ENCODE assay signal across 2 cellular contexts in genomic region chr9:7298123-7298522, GRCh38.
TF ChIP-seq lines count a peak whose summit lies in the region.

No MANE protein-coding gene starts in this region.

TF ChIP-seq in GM12878, 131 proteins besides CTCF, POLR2A, EP300 and RAD21 (continued from another document and continues in another):
- TF ChIP-seq SPI1 (IDR thresholded peaks at IDR 0.05; ENCODE audit: borderline replicate concordance, insufficient read depth, low read depth, low read length) (peak; percentile 80; the same call in 1 of the 2 replicates), TCF7 (IDR thresholded peaks at IDR 0.05; ENCODE audit: borderline replicate concordance) (peak; percentile 70; the same call in 1 of the 2 replicates), GABPA (IDR thresholded peaks at IDR 0.05; ENCODE audit: low read depth) (peak; percentile 77), MEF2B (IDR thresholded peaks at IDR 0.05; ENCODE audit: partially characterized antibody, poor library complexity, severe bottlenecking) (peak; percentile 90), MEF2A (IDR thresholded peaks at IDR 0.05; ENCODE audit: insufficient read depth, low read depth, low read length) (peak; percentile 86), PKNOX1 (IDR thresholded peaks at IDR 0.05) (peak; percentile 73; the same call in 1 of the 2 replicates), MTA3 (IDR thresholded peaks at IDR 0.05; ENCODE audit: borderline replicate concordance, low read length) (peak; percentile 99), EED (IDR thresholded peaks at IDR 0.05; ENCODE audit: low read depth) (peak; percentile 99), HDAC2 (IDR thresholded peaks at IDR 0.05) (no peak), RFX5 (IDR thresholded peaks at IDR 0.05; ENCODE audit: low read depth, low read length) (no peak), YY1 (IDR thresholded peaks at IDR 0.05; ENCODE audit: low read depth, low read length) (peak; percentile 56; the same call in 1 of the 2 replicates), JUND (IDR thresholded peaks at IDR 0.05; ENCODE audit: low read depth, low read length) (peak; percentile 83), PAX5 (IDR thresholded peaks at IDR 0.05; ENCODE audit: borderline replicate concordance, low read depth, low read length) (peak; percentile 98), HDGF (IDR thresholded peaks at IDR 0.05) (no peak), CREM (IDR thresholded peaks at IDR 0.05; ENCODE audit: low read depth) (peak; percentile 93), USF1 (IDR thresholded peaks at IDR 0.05; ENCODE audit: borderline replicate concordance, extremely low read length, insufficient read depth, low read depth, low read length) (no peak), MTA2 (IDR thresholded peaks at IDR 0.05; ENCODE audit: low read depth) (peak; percentile 99), CREB1 (IDR thresholded peaks at IDR 0.05; ENCODE audit: low read depth) (peak; percentile 87), BACH1 (IDR thresholded peaks at IDR 0.05; ENCODE audit: borderline replicate concordance) (peak; percentile 91; the same call in 1 of the 2 replicates), MAX (IDR thresholded peaks at IDR 0.05; ENCODE audit: low read depth, low read length) (no peak), JUNB (IDR thresholded peaks at IDR 0.05) (peak; percentile 98), ZBTB33 (IDR thresholded peaks at IDR 0.05) (no peak), POU2F2 (IDR thresholded peaks at IDR 0.05; ENCODE audit: borderline replicate concordance, low read depth, low read length) (peak; percentile 95), GATAD2B (conservative IDR thresholded peaks at IDR 0.05; ENCODE audit: low read depth) (peak; percentile 76), SMARCA5 (IDR thresholded peaks at IDR 0.05) (no peak), RUNX3 (IDR thresholded peaks at IDR 0.05; ENCODE audit: low read length) (peak; percentile 100), ATF7 (IDR thresholded peaks at IDR 0.05; ENCODE audit: low read depth) (peak; percentile 99), IKZF1 (conservative IDR thresholded peaks at IDR 0.05) (peak; percentile 97), CHD2 (IDR thresholded peaks at IDR 0.05; ENCODE audit: borderline replicate concordance, low read depth, low read length) (peak; percentile 72; the same call in 1 of the 2 replicates), IRF5 (IDR thresholded peaks at IDR 0.05; ENCODE audit: borderline replicate concordance) (peak; percentile 46; the same call in 1 of the 2 replicates)

TF ChIP-seq in HepG2, 621 proteins besides CTCF, POLR2A, EP300 and RAD21 (continued from another document):
- TF ChIP-seq E2F2 (CRISPR knock-in tag; IDR thresholded peaks at IDR 0.05; ENCODE audit: borderline replicate concordance) (no peak), ZFYVE20 (CRISPR knock-in tag; IDR thresholded peaks at IDR 0.05; ENCODE audit: borderline replicate concordance, low read depth) (no peak), ARNT (IDR thresholded peaks at IDR 0.05) (no peak), TFDP2 (CRISPR knock-in tag; IDR thresholded peaks at IDR 0.05) (no peak), RCOR2 (CRISPR knock-in tag; IDR thresholded peaks at IDR 0.05) (no peak), SRSF1 (optimal IDR thresholded peaks at IDR 0.05; ENCODE audit: low read depth, low read length) (no peak), TCF12 (IDR thresholded peaks at IDR 0.05) (no peak), TCF12 (CRISPR knock-in tag; IDR thresholded peaks at IDR 0.05) (no peak), BCLAF1 (IDR thresholded peaks at IDR 0.05) (no peak), ZNF687 (CRISPR knock-in tag; IDR thresholded peaks at IDR 0.05) (no peak), KDM3A (CRISPR knock-in tag; IDR thresholded peaks at IDR 0.05; ENCODE audit: low read depth) (no peak), ZFP37 (CRISPR knock-in tag; IDR thresholded peaks at IDR 0.05; ENCODE audit: borderline replicate concordance) (no peak), ZBTB44 (CRISPR knock-in tag; IDR thresholded peaks at IDR 0.05) (no peak)
